1 cellular context compared by ENCODE assay signal in genomic region chr10:71632200-71632820, GRCh38.
A peak's percentile ranks its signal among the peaks of the same experiment; 100 is the strongest.
TF ChIP-seq lines count a peak whose summit lies in the region.

No MANE protein-coding gene starts in this region.

TF ChIP-seq in K562, 482 proteins besides CTCF, POLR2A, EP300 and RAD21 (continued from another document):
- TF ChIP-seq ELK3 (CRISPR knock-in tag; IDR thresholded peaks at IDR 0.05) (no peak), SMARCA4 (IDR thresholded peaks at IDR 0.05) (no peak), ZNF589 (CRISPR knock-in tag; IDR thresholded peaks at IDR 0.05; ENCODE audit: low read depth) (no peak), GTF2B (IDR thresholded peaks at IDR 0.05; ENCODE audit: extremely low read depth, insufficient read length) (no peak), MIER1 (IDR thresholded peaks at IDR 0.05; ENCODE audit: low read depth) (no peak), MTA2 (IDR thresholded peaks at IDR 0.05; ENCODE audit: low read depth) (no peak), KDM5B (IDR thresholded peaks at IDR 0.05; ENCODE audit: insufficient replicate concordance, low read depth, low read length) (no peak), ILK (tag; IDR thresholded peaks at IDR 0.05; ENCODE audit: borderline replicate concordance, low read depth) (no peak), FOXM1 (IDR thresholded peaks at IDR 0.05; ENCODE audit: low read depth) (no peak), FOXM1 (CRISPR knock-in tag; IDR thresholded peaks at IDR 0.05; ENCODE audit: low read depth) (no peak), TRIM24 (IDR thresholded peaks at IDR 0.05) (no peak), CBFA2T3 (IDR thresholded peaks at IDR 0.05) (0 out of 2 replicates have a peak, but pooled peaks have one; percentile 3), HCFC1 (IDR thresholded peaks at IDR 0.05; ENCODE audit: low read depth, low read length) (no peak), GABPB2 (CRISPR knock-in tag; conservative IDR thresholded peaks at IDR 0.05) (no peak), MAX (CRISPR knock-in tag; IDR thresholded peaks at IDR 0.05) (no peak)
